In the genomic region with DNA sequence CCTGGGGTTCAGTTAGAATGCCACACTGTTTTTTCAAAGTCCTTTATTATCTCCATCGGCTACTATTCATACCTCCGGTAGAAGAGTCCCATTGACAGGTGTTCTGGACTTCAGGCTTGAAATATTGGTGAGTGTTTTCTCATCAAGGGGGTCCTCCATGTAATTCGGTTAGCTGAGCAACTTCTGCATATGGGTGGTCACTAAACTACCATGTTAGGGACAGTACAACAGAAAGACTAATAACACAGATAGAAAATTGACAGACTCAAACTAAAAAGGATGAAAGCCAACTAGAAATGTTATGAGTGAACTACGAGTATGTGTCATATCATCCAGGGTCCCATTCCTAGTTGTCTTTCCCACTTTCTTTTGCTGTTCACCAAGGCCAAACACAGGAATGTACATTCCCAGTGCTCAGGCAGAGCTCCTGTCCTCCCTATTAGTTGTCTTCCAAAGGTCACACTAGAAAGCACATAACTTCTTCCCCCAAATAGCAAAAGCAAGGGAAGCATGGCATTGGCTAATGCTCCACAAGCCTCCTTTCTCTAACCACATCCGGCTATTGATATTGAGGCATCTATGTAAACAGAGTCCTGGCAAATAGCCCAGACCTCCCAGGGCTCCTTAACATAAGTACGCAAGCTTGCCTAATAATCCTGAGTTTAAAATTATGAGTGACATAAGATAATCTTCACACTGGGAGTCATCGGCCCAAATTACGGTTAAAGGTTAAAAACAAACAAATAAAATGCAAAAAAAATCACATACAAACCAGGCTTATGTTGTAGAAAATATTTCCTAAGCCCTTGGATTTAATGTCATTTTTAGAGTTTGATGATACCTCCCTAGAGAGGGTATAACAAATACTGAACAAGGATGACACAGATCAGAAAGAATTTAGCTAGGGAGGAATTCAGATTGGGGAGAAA, we compare ENCODE assay signal across 1 cellular context.
TF ChIP-seq lines count a peak whose summit lies in the region.

No MANE protein-coding gene starts in this region.

TF ChIP-seq in SK-N-SH, 30 proteins besides CTCF, POLR2A, EP300 and RAD21 (continued from another document):
- TF ChIP-seq, protein P1, sequence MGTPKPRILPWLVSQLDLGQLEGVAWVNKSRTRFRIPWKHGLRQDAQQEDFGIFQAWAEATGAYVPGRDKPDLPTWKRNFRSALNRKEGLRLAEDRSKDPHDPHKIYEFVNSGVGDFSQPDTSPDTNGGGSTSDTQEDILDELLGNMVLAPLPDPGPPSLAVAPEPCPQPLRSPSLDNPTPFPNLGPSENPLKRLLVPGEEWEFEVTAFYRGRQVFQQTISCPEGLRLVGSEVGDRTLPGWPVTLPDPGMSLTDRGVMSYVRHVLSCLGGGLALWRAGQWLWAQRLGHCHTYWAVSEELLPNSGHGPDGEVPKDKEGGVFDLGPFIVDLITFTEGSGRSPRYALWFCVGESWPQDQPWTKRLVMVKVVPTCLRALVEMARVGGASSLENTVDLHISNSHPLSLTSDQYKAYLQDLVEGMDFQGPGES (IDR thresholded peaks at IDR 0.05; ENCODE audit: low read depth, low read length) = no peak
- TF ChIP-seq ELF1 (IDR thresholded peaks at IDR 0.05) (no peak), FOXM1 (IDR thresholded peaks at IDR 0.05; ENCODE audit: low read depth) (no peak)
- TF ChIP-seq, protein P2, sequence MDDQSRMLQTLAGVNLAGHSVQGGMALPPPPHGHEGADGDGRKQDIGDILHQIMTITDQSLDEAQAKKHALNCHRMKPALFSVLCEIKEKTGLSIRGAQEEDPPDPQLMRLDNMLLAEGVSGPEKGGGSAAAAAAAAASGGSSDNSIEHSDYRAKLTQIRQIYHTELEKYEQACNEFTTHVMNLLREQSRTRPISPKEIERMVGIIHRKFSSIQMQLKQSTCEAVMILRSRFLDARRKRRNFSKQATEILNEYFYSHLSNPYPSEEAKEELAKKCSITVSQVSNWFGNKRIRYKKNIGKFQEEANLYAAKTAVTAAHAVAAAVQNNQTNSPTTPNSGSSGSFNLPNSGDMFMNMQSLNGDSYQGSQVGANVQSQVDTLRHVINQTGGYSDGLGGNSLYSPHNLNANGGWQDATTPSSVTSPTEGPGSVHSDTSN (IDR thresholded peaks at IDR 0.05) = peak; percentile 43
